Comparison of ENCODE assay signal across 1 cellular context in genomic region chr16:86158688-86159360, GRCh38.
TF ChIP-seq lines count a peak whose summit lies in the region.

No MANE protein-coding gene starts in this region.

TF ChIP-seq in GM23338, 12 proteins besides CTCF, POLR2A, EP300 and RAD21 (continued from another document):
- TF ChIP-seq REST (IDR thresholded peaks at IDR 0.05; ENCODE audit: unreplicated experiment) (no peak), ZNF114 (CRISPR knock-in tag; IDR thresholded peaks at IDR 0.05) (no peak), CREB1 (CRISPR knock-in tag; IDR thresholded peaks at IDR 0.05; ENCODE audit: low read depth) (no peak)
- TF ChIP-seq, protein P1, sequence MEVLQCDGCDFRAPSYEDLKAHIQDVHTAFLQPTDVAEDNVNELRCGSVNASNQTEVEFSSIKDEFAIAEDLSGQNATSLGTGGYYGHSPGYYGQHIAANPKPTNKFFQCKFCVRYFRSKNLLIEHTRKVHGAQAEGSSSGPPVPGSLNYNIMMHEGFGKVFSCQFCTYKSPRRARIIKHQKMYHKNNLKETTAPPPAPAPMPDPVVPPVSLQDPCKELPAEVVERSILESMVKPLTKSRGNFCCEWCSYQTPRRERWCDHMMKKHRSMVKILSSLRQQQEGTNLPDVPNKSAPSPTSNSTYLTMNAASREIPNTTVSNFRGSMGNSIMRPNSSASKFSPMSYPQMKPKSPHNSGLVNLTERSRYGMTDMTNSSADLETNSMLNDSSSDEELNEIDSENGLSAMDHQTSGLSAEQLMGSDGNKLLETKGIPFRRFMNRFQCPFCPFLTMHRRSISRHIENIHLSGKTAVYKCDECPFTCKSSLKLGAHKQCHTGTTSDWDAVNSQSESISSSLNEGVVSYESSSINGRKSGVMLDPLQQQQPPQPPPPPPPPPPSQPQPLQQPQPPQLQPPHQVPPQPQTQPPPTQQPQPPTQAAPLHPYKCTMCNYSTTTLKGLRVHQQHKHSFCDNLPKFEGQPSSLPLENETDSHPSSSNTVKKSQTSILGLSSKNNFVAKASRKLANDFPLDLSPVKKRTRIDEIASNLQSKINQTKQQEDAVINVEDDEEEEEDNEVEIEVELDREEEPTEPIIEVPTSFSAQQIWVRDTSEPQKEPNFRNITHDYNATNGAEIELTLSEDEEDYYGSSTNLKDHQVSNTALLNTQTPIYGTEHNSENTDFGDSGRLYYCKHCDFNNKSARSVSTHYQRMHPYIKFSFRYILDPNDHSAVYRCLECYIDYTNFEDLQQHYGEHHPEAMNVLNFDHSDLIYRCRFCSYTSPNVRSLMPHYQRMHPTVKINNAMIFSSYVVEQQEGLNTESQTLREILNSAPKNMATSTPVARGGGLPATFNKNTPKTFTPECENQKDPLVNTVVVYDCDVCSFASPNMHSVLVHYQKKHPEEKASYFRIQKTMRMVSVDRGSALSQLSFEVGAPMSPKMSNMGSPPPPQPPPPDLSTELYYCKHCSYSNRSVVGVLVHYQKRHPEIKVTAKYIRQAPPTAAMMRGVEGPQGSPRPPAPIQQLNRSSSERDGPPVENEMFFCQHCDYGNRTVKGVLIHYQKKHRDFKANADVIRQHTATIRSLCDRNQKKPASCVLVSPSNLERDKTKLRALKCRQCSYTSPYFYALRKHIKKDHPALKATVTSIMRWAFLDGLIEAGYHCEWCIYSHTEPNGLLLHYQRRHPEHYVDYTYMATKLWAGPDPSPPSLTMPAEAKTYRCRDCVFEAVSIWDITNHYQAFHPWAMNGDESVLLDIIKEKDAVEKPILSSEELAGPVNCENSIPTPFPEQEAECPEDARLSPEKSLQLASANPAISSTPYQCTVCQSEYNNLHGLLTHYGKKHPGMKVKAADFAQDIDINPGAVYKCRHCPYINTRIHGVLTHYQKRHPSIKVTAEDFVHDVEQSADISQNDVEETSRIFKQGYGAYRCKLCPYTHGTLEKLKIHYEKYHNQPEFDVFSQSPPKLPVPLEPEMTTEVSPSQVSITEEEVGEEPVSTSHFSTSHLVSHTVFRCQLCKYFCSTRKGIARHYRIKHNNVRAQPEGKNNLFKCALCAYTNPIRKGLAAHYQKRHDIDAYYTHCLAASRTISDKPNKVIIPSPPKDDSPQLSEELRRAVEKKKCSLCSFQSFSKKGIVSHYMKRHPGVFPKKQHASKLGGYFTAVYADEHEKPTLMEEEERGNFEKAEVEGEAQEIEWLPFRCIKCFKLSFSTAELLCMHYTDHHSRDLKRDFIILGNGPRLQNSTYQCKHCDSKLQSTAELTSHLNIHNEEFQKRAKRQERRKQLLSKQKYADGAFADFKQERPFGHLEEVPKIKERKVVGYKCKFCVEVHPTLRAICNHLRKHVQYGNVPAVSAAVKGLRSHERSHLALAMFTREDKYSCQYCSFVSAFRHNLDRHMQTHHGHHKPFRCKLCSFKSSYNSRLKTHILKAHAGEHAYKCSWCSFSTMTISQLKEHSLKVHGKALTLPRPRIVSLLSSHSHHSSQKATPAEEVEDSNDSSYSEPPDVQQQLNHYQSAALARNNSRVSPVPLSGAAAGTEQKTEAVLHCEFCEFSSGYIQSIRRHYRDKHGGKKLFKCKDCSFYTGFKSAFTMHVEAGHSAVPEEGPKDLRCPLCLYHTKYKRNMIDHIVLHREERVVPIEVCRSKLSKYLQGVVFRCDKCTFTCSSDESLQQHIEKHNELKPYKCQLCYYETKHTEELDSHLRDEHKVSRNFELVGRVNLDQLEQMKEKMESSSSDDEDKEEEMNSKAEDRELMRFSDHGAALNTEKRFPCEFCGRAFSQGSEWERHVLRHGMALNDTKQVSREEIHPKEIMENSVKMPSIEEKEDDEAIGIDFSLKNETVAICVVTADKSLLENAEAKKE (CRISPR knock-in tag; IDR thresholded peaks at IDR 0.05), result no peak
